In genomic region chr12:54166543-54167499, GRCh38 we compare ENCODE assay signal across 1 cellular context.
TF ChIP-seq lines count a peak whose summit lies in the region.

No MANE protein-coding gene starts in this region.

TF ChIP-seq in HEK293, 187 proteins besides CTCF, POLR2A, EP300 and RAD21 (continued from another document and continues in another):
- TF ChIP-seq ZBTB48 (tag by site-specific recombination; IDR thresholded peaks at IDR 0.05) (peak; percentile 56; the same call in 1 of the 2 replicates), ZNF391 (tag by site-specific recombination; IDR thresholded peaks at IDR 0.05; ENCODE audit: borderline replicate concordance, low read depth) (no peak), ZNF621 (tag by site-specific recombination; IDR thresholded peaks at IDR 0.05) (no peak), ZNF580 (tag by site-specific recombination; IDR thresholded peaks at IDR 0.05) (no peak), HOXD13 (CRISPR knock-in tag; IDR thresholded peaks at IDR 0.05; ENCODE audit: borderline replicate concordance) (no peak), ZBTB20 (tag by site-specific recombination; IDR thresholded peaks at IDR 0.05) (peak; percentile 39; the same call in 1 of the 2 replicates), ZNF514 (tag by site-specific recombination; IDR thresholded peaks at IDR 0.05) (no peak), ZNF707 (tag by site-specific recombination; IDR thresholded peaks at IDR 0.05) (no peak), ZNF701 (tag by site-specific recombination; IDR thresholded peaks at IDR 0.05) (no peak), ZNF214 (tag by site-specific recombination; IDR thresholded peaks at IDR 0.05; ENCODE audit: borderline replicate concordance) (no peak), ZNF155 (tag by site-specific recombination; IDR thresholded peaks at IDR 0.05) (no peak), ZNF292 (tag by site-specific recombination; IDR thresholded peaks at IDR 0.05; ENCODE audit: borderline replicate concordance, low read depth) (no peak), ZSCAN18 (tag by site-specific recombination; IDR thresholded peaks at IDR 0.05) (no peak), ZBTB26 (tag by site-specific recombination; optimal IDR thresholded peaks at IDR 0.05) (no peak), PBX3 (CRISPR knock-in tag; IDR thresholded peaks at IDR 0.05) (no peak), ZNF48 (tag by site-specific recombination; IDR thresholded peaks at IDR 0.05) (no peak), ZNF610 (tag by site-specific recombination; IDR thresholded peaks at IDR 0.05; ENCODE audit: borderline replicate concordance) (no peak), ZNF350 (tag by site-specific recombination; IDR thresholded peaks at IDR 0.05) (no peak), ZNF548 (tag by site-specific recombination; IDR thresholded peaks at IDR 0.05) (no peak), ELK4 (IDR thresholded peaks at IDR 0.05; ENCODE audit: borderline replicate concordance, low read depth, low read length) (no peak), AEBP2 (tag by site-specific recombination; IDR thresholded peaks at IDR 0.05; ENCODE audit: borderline replicate concordance) (no peak), ZNF473 (tag by site-specific recombination; IDR thresholded peaks at IDR 0.05) (no peak), YY1 (tag by site-specific recombination; IDR thresholded peaks at IDR 0.05) (no peak), ZNF600 (tag by site-specific recombination; IDR thresholded peaks at IDR 0.05) (peak; percentile 76), WT1 (tag by site-specific recombination; IDR thresholded peaks at IDR 0.05) (peak; percentile 97), KLF8 (tag by site-specific recombination; IDR thresholded peaks at IDR 0.05) (no peak), HOXC10 (CRISPR knock-in tag; IDR thresholded peaks at IDR 0.05) (no peak), ZNF544 (tag by site-specific recombination; IDR thresholded peaks at IDR 0.05) (no peak), ZBTB21 (tag by site-specific recombination; IDR thresholded peaks at IDR 0.05) (no peak), ZNF362 (tag by site-specific recombination; IDR thresholded peaks at IDR 0.05) (no peak), ZNF280C (tag by site-specific recombination; IDR thresholded peaks at IDR 0.05) (no peak), INSM2 (tag by site-specific recombination; IDR thresholded peaks at IDR 0.05) (no peak), ZNF18 (tag by site-specific recombination; IDR thresholded peaks at IDR 0.05) (no peak; the same call in 1 of the 2 replicates), ZNF223 (tag by site-specific recombination; IDR thresholded peaks at IDR 0.05) (no peak), PRDM2 (tag by site-specific recombination; IDR thresholded peaks at IDR 0.05; ENCODE audit: borderline replicate concordance) (no peak), ZNF24 (tag by site-specific recombination; IDR thresholded peaks at IDR 0.05) (no peak), EGR2 (tag by site-specific recombination; IDR thresholded peaks at IDR 0.05; ENCODE audit: low read depth) (peak; percentile 73), ZNF146 (tag by site-specific recombination; IDR thresholded peaks at IDR 0.05) (no peak), ZBTB17 (tag by site-specific recombination; IDR thresholded peaks at IDR 0.05) (peak; percentile 81), ZNF677 (tag by site-specific recombination; IDR thresholded peaks at IDR 0.05) (no peak), MZF1 (tag by site-specific recombination; IDR thresholded peaks at IDR 0.05; ENCODE audit: borderline replicate concordance) (no peak), ZNF660 (tag by site-specific recombination; IDR thresholded peaks at IDR 0.05) (no peak)
